1 cellular context compared by ENCODE assay signal in the genomic region with DNA sequence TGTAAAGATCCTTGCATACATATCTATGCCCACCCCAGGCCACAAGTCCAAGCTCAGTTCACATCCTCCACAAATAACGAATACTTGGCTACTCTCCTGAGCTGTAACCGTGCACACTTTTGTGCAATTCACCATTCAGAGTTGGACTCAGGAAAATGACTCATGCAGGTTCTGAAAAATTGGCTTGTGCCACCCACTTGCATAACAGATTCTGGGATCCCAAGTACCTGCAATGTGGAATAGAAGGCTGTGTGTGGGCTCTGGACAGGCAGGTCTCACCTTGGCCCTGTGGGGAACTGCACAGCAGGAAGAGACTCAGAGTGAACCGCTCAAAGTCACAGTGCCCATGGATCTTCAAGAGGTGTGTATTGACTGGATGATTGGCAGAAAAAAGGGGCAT.
TF ChIP-seq lines count a peak whose summit lies in the region.

No MANE protein-coding gene starts in this region.

TF ChIP-seq in HepG2, 621 proteins besides CTCF, POLR2A, EP300 and RAD21:
- TF ChIP-seq FOSL2 (CRISPR knock-in tag; IDR thresholded peaks at IDR 0.05) = 0 out of 2 replicates have a peak, but pooled peaks have one; percentile 18
- no peak for TF ChIP-seq ZIK1 (CRISPR knock-in tag; IDR thresholded peaks at IDR 0.05; ENCODE audit: borderline replicate concordance, low read depth)
